6 cellular contexts compared by ENCODE assay signal in the genomic region with DNA sequence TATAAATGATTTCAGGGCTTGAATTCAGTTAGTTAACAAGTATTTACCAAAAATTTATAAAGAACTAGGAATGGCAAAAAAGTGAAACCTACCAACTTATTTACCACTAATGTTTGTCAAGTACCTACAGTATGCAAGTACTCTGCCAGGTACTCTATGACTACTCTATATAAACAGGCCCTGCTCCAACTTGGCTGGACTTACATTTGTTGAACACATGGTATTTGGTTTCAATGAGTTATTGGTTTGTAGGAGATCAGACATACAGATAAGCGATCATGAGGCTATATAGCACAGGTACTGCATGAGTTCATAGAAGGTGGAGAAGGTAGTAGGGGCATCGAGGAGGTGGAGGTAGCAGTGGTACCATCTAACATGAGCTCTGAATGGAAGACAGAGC.
"Had no signal": no experiment of that assay in that cellular context is flagged by ENCODE, and none has a peak within 500 bp of the region (broad histone marks: within the 10 kb centered on the region; RNA-seq: fewer than 3 reads in every experiment).

No MANE protein-coding gene starts in this region.

- DNase-seq: H9, HCEC 1CT, IMR-90, KG1 had no signal

- H3K9me3 Mint-ChIP-seq: GM23338, H9 had no signal

- H3K4me3 ChIP-seq: GM23338, K562 had no signal

- H3K4me1 Mint-ChIP-seq: GM23338, H9 had no signal

- H2AFZ ChIP-seq: GM23338 had no signal

- ATAC-seq: GM23338, K562 had no signal

- H3K27ac Mint-ChIP-seq: GM23338, H9 had no signal

- H3K4me2 ChIP-seq: GM23338 had no signal

- H3K4me3 Mint-ChIP-seq: GM23338, H9 had no signal
